ENCODE assay signal across 14 cellular contexts in the genomic region with DNA sequence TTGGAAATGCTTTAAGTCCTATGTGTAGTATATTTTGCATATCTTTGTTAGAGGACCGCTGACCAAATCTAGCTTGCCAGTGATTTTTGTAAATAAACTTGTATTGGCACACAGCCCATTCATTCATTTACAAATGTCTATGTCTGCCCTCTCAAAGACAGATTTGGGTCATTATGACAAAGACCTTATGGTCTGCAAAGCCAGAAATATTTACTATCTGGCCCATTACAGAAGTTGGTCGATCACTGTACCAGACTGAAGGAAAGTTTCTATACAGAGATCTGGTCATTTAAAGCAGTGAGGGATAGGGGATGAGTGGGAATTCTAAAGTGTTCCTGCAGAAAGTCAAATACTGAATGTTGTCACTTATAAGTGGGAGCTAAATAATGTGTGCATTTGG.
"Had no signal": no experiment of that assay in that cellular context is flagged by ENCODE, and none has a peak within 500 bp of the region (broad histone marks: within the 10 kb centered on the region; RNA-seq: fewer than 3 reads in every experiment).

No MANE protein-coding gene starts in this region.

- H3K4me3 ChIP-seq: breast epithelium, gastroesophageal sphincter, left lung, neural progenitor cell, ovary, testis had no signal

- H2AFZ ChIP-seq: neural progenitor cell had no signal

- H3K27ac ChIP-seq: left lung, neural progenitor cell, testis had no signal

- H3K36me3 ChIP-seq: breast epithelium, gastroesophageal sphincter, left lung, neural progenitor cell, ovary had no signal

- H3K4me2 ChIP-seq: neural progenitor cell had no signal

- H3K4me1 ChIP-seq: breast epithelium, neural progenitor cell had no signal

- H3K9me3 ChIP-seq: breast epithelium, gastroesophageal sphincter, left lung, ovary, testis had no signal

- ATAC-seq: gastroesophageal sphincter had no signal

- H3K9ac ChIP-seq: neural progenitor cell had no signal

- DNase-seq: activated CD4-positive, alpha-beta T cell treated with anti-CD3 and anti-CD28 coated beads, Interleukin-2, amount 10 ng/mL, durations not matched to agents 7 days and 5 days; activated CD4-positive, CD25-positive, alpha-beta regulatory T cell; activated CD8-positive, alpha-beta memory T cell treated with anti-CD3 and anti-CD28 coated beads for 24 hours; activated naive CD4-positive, alpha-beta T cell treated with anti-CD3 and anti-CD28 coated beads, Interleukin-2, amount 50 U/mL, for 16 hours; amygdala; left lung; stimulated activated CD4-positive, alpha-beta T cell treated with anti-CD3 and anti-CD28 coated beads, Interleukin-15, amount 100 ng/mL, for 24 hours; stimulated activated CD4-positive, alpha-beta T cell treated with anti-CD3 and anti-CD28 coated beads, Interleukin-4, amount 100 ng/mL, for 24 hours; T-helper 2 cell had no signal

- H3K27me3 ChIP-seq: breast epithelium, gastroesophageal sphincter, left lung, neural progenitor cell, ovary, testis had no signal
